ENCODE assay signal across 8 cellular contexts in the genomic region with DNA sequence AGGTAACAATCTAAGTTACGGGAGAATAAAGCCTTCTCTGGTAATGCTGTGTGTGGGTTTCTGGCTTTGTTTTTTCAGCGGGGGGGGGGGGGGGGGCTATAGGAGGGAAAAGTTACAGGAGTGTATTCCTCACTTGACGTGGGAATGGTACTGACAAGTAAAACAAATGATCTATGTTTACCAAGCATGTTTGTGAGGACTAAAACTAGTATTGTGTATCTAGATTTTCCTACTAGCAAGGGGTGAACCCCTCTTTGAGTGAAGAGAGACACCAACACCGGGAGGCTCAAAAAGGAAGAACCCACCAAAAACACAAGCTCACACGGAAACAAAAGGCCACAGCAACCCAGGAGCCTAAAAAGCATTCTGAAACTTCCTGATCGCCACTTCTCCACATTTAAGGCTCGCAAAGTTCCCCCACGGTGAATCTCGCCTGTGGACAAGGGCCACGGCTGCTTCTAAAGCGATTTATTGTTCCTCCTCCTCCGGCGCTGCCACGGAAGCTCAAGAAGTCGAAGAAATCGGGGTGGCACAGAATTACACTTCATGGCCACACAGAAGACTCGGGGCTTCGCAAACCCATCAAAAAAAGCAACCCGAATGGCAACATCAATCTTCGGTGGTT. TPM values are rescaled to one million over a fixed set of nuclear protein-coding genes. Genes with fewer than 3 reads are reported as not detected.
A peak's percentile ranks its signal among the peaks of the same experiment; 100 is the strongest.
DNase-seq lines count a peak whose midpoint lies in the region; ATAC-seq lines count a peak whose summit lies in the region.

No MANE protein-coding gene starts in this region.

- in situ Hi-C loops in KBM-7 (cut with MboI; ENCODE audit: low pct_unique_long_range_greater_than_20kb, low sequenced_read_pairs), result no loop called here

- no peaks in the 10 kb centered on the region for H3K9me3 ChIP-seq in neuron (ENCODE audit: low read length)

- H3K27me3 Mint-ChIP-seq in activated CD4-positive, alpha-beta T cell treated with anti-CD3 and anti-CD28 coated beads, Interleukin-2, amount 10 ng/mL, durations not matched to agents 24 days and 14 days, result no peaks in the 10 kb centered on the region

- no peak for ATAC-seq in HG03571 (IDR thresholded peaks at IDR 0.05; ENCODE audit: unreplicated experiment)

- peak; percentile 6 to 15 for DNase-seq in stimulated activated CD4-positive, alpha-beta T cell treated with anti-CD3 and anti-CD28 coated beads, Interleukin-12 subunit alpha, Interleukin-12 subunit beta, amount 100 ng/mL, for 24 hours (ENCODE audit: low read depth in 2 of 2)
- no peak for DNase-seq in stimulated activated CD4-positive, alpha-beta T cell treated with anti-CD3 and anti-CD28 coated beads, Interleukin-2, amount 100 ng/mL, for 24 hours
- DNase-seq in KBM-7, result peak; percentile 69
- peak; percentile 81 for DNase-seq in activated CD4-positive, alpha-beta T cell treated with anti-CD3 and anti-CD28 coated beads, Interleukin-2, amount 10 ng/mL, durations not matched to agents 24 days and 14 days
- peak; percentile 5 for DNase-seq in fibroblast of the conjunctiva (ENCODE audit: low read depth)
- no peak for DNase-seq in retina

- H3K36me3 Mint-ChIP-seq in activated CD4-positive, alpha-beta T cell treated with anti-CD3 and anti-CD28 coated beads, Interleukin-2, amount 10 ng/mL, durations not matched to agents 24 days and 14 days (ENCODE audit: low read depth), result peaks cover 26% of the 10 kb centered on the region

- H2AFZ ChIP-seq in neuron (ENCODE audit: low read depth, low read length), result peak overlapping the region; percentile 1

- H3K27ac Mint-ChIP-seq in activated CD4-positive, alpha-beta T cell treated with anti-CD3 and anti-CD28 coated beads, Interleukin-2, amount 10 ng/mL, durations not matched to agents 24 days and 14 days, result peak overlapping the region; percentile 99

- peaks cover 10% of the 10 kb centered on the region for H3K36me3 ChIP-seq in neuron (ENCODE audit: insufficient read depth, low read length)

- H3K4me3 ChIP-seq in neuron (ENCODE audit: low read length), result peak overlapping the region; percentile 78

- H3K27me3 ChIP-seq in neuron (ENCODE audit: insufficient read depth, low read length), result no peaks in the 10 kb centered on the region

- H3K4me1 ChIP-seq in neuron (ENCODE audit: insufficient read depth, low read length), result peaks cover 12% of the 10 kb centered on the region

- peak overlapping the region; percentile 95 for H3K4me3 Mint-ChIP-seq in activated CD4-positive, alpha-beta T cell treated with anti-CD3 and anti-CD28 coated beads, Interleukin-2, amount 10 ng/mL, durations not matched to agents 24 days and 14 days

- peaks cover 22% of the 10 kb centered on the region for H3K4me1 Mint-ChIP-seq in activated CD4-positive, alpha-beta T cell treated with anti-CD3 and anti-CD28 coated beads, Interleukin-2, amount 10 ng/mL, durations not matched to agents 24 days and 14 days

- H3K9me3 Mint-ChIP-seq in activated CD4-positive, alpha-beta T cell treated with anti-CD3 and anti-CD28 coated beads, Interleukin-2, amount 10 ng/mL, durations not matched to agents 24 days and 14 days, result no peaks in the 10 kb centered on the region

- intact Hi-C loops in activated CD4-positive, alpha-beta T cell treated with anti-CD3 and anti-CD28 coated beads, Interleukin-2, amount 10 ng/mL, durations not matched to agents 24 days and 14 days (cut with micrococcal nuclease), result loop anchor here (1.0 to 10.0 kb wide), 6 partner anchors 10 to 1590 kb away; a partner anchor contains a TSS

RNA-seq across cellular contexts. Expression of a gene that starts 0.7 kb away (rescaled TPM):
- total RNA-seq in activated CD4-positive, alpha-beta T cell treated with anti-CD3 and anti-CD28 coated beads, Interleukin-2, amount 10 ng/mL, durations not matched to agents 24 days and 14 days, result 122 and 132 TPM in 2 replicates

Comparison
In these comparisons a context has a peak if more than half of its experiments do, and no peak if none do; other contexts are left out.
1. DNase-seq: peak in stimulated activated CD4-positive, alpha-beta T cell treated with anti-CD3 and anti-CD28 coated beads, Interleukin-12 subunit alpha, Interleukin-12 subunit beta, amount 100 ng/mL, for 24 hours (2 of 2), KBM-7 (single experiment), activated CD4-positive, alpha-beta T cell treated with anti-CD3 and anti-CD28 coated beads, Interleukin-2, amount 10 ng/mL, durations not matched to agents 24 days and 14 days (single experiment) and fibroblast of the conjunctiva (single experiment); none in stimulated activated CD4-positive, alpha-beta T cell treated with anti-CD3 and anti-CD28 coated beads, Interleukin-2, amount 100 ng/mL, for 24 hours (0 of 2) and retina (single experiment).